Comparison of ENCODE assay signal across 16 cellular contexts in genomic region chr1:196678510-196678884, GRCh38. TPM values are rescaled to one million over a fixed set of nuclear protein-coding genes. Genes with fewer than 3 reads are reported as not detected.
A peak's percentile ranks its signal among the peaks of the same experiment; 100 is the strongest.
DNase-seq lines count a peak whose midpoint lies in the region; ATAC-seq and TF ChIP-seq lines count a peak whose summit lies in the region.
"Had no signal": no experiment of that assay in that cellular context is flagged by ENCODE, and none has a peak within 500 bp of the region (broad histone marks: within the 10 kb centered on the region; RNA-seq: fewer than 3 reads in every experiment).

No MANE protein-coding gene starts in this region.

- peaks cover 3% of the 10 kb centered on the region for H3K9me3 Mint-ChIP-seq in chondrocyte (ENCODE audit: low read depth)

- TF ChIP-seq CTCF in AG10803 (conservative IDR thresholded peaks at IDR 0.05; ENCODE audit: low read length) (no peak), chondrocyte (IDR thresholded peaks at IDR 0.05) (no peak)

- H3K27me3 Mint-ChIP-seq in chondrocyte (ENCODE audit: low read depth): no peaks in the 10 kb centered on the region
- H3K27me3 Mint-ChIP-seq: activated naive CD8-positive, alpha-beta T cell had no signal

- peak overlapping the region; percentile 62 for H3K27ac Mint-ChIP-seq in chondrocyte (ENCODE audit: unreplicated experiment)
- H3K27ac Mint-ChIP-seq: activated naive CD8-positive, alpha-beta T cell had no signal

- peak; percentile 70 for DNase-seq in AG10803 (ENCODE audit: low read depth)
- peak; percentile 80 for DNase-seq in M059J (ENCODE audit: low read depth)
- no peak for DNase-seq in chondrocyte (ENCODE audit: low spot score)
- peak; percentile 23 for DNase-seq in kidney tubule cell (ENCODE audit: low spot score)
- DNase-seq in activated CD4-positive, alpha-beta T cell treated with anti-CD3 and anti-CD28 coated beads, Interleukin-2, amount 50 U/mL, for 48 hours: no peak
- DNase-seq in nucleus accumbens (lab: John Stamatoyannopoulos, UW): no peak
- DNase-seq: activated CD4-positive, alpha-beta T cell treated with anti-CD3 and anti-CD28 coated beads for 1 hour; activated T-cell treated with anti-CD3 and anti-CD28 coated beads for 4 hours; erythroblast; KG1; NCI-H146 had no signal

- no peak overlapping the region for H3K4me3 Mint-ChIP-seq in chondrocyte (ENCODE audit: unreplicated experiment)
- H3K4me3 Mint-ChIP-seq: activated naive CD8-positive, alpha-beta T cell had no signal

- peaks cover 21% of the 10 kb centered on the region for H3K4me1 Mint-ChIP-seq in chondrocyte (ENCODE audit: low read depth)

- peaks cover 10% of the 10 kb centered on the region for H3K36me3 Mint-ChIP-seq in chondrocyte (ENCODE audit: low read depth)
- H3K36me3 Mint-ChIP-seq: activated naive CD8-positive, alpha-beta T cell had no signal

- no peak overlapping the region for H3K4me3 ChIP-seq in AG10803 (ENCODE audit: low read length)
- H3K4me3 ChIP-seq: BLaER1, suprapubic skin had no signal

- no peak for ATAC-seq in HG02763 (IDR thresholded peaks at IDR 0.05; ENCODE audit: unreplicated experiment)
- no peak for ATAC-seq in GM18867 (IDR thresholded peaks at IDR 0.05; ENCODE audit: unreplicated experiment)

RNA-seq across cellular contexts. Expression of gene CFH, which starts 26.7 kb away (rescaled TPM):
- total RNA-seq in M059J (2014; rRNA removed; shearing (Covaris generic)): 58.0 and 76.5 TPM in 2 replicates
- 21.3 to 95.0 TPM (median 24.0 TPM) in 3 replicates for total RNA-seq in chondrocyte

Comparison
In these comparisons a context has a peak if more than half of its experiments do, and no peak if none do; other contexts are left out.
1. DNase-seq: peak in AG10803 (single experiment), M059J (single experiment) and kidney tubule cell (single experiment); none in chondrocyte (single experiment), activated CD4-positive, alpha-beta T cell treated with anti-CD3 and anti-CD28 coated beads, Interleukin-2, amount 50 U/mL, for 48 hours (0 of 2) and nucleus accumbens (0 of 56).